In the genomic region with DNA sequence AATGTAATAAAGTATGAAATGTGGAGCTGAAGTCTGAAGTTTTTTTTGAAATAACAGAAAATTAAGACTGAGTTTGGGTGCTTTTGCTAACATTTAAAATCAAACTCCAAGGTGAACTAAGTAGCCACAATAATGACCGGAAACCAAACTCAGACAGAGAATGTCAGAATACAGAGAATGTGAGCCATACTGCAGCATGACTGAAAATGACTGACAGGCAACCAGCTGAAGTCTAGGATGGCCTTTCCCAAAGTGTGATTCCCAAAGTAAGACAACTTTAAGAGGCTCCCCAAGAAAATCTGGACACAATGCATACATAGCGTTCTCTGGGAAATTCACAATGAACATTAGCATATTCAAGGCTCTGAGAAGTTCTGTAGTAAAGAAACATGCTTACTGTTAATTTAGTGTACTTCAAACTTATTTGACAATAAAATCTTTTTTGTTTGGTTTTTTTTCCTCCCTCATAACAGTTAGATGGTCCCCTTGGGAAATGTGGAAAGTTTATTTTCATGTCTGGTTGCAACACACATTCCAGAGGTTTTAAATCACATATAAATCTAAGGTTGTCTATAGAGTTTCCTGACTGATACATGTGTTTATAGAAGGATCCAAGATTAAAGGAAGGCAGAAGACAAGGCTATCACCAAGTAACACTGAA, we compare ENCODE assay signal across 15 cellular contexts. TPM values are rescaled to one million over a fixed set of nuclear protein-coding genes. Genes with fewer than 3 reads are reported as not detected.
DNase-seq lines count a peak whose midpoint lies in the region; FAIRE-seq and TF ChIP-seq lines count a peak whose summit lies in the region.
"Had no signal": no experiment of that assay in that cellular context is flagged by ENCODE, and none has a peak within 500 bp of the region (broad histone marks: within the 10 kb centered on the region; RNA-seq: fewer than 3 reads in every experiment).

No MANE protein-coding gene starts in this region.

- H3K27me3 Mint-ChIP-seq in osteocyte (ENCODE audit: unreplicated experiment) (no peaks in the 10 kb centered on the region), neural progenitor cell (ENCODE audit: insufficient read depth, low read depth) (peaks cover 2% of the 10 kb centered on the region)

- DNase-seq in AG20443 (ENCODE audit: low spot score) (peak; percentile 29), NCI-H226 (peak; percentile 27), osteocyte (ENCODE audit: extremely low spot score, unreplicated experiment) (no peak), HT-29 (ENCODE audit: low spot score) (no peak), cortex of kidney (lab: John Stamatoyannopoulos, UW) (no peak), neural progenitor cell (ENCODE audit: low spot score) (no peak), dorsolateral prefrontal cortex (no peak)
- DNase-seq: activated CD8-positive, alpha-beta memory T cell treated with anti-CD3 and anti-CD28 coated beads for 24 hours; activated gamma-delta T cell treated with Interleukin-2 at 50 U/mL for 16 hours; NCI-H1092; OCI-M1; small intestine had no signal

- H2AFZ ChIP-seq in neural progenitor cell (replicated peaks) = no peak overlapping the region

- H3F3A ChIP-seq in neural progenitor cell (ENCODE audit: low read depth) = no peaks in the 10 kb centered on the region

- H3K4me1 Mint-ChIP-seq in osteocyte (ENCODE audit: unreplicated experiment) (peaks cover 28% of the 10 kb centered on the region), neural progenitor cell (no peaks in the 10 kb centered on the region)

- H3K27ac ChIP-seq in neural progenitor cell (no peak overlapping the region), dorsolateral prefrontal cortex (no peak overlapping the region)
- H3K27ac ChIP-seq: neutrophil had no signal

- H3K4me3 Mint-ChIP-seq in osteocyte (ENCODE audit: unreplicated experiment) (no peak overlapping the region), neural progenitor cell (no peak overlapping the region)

- H3K4me1 ChIP-seq in neural progenitor cell = peaks cover 16% of the 10 kb centered on the region

- H3K27ac Mint-ChIP-seq in osteocyte (ENCODE audit: unreplicated experiment) (peak overlapping the region; percentile 88), neural progenitor cell (no peak overlapping the region)

- intact Hi-C loops in dorsolateral prefrontal cortex (cut with DNase I) = no loop called here

- H3K27me3 ChIP-seq in neural progenitor cell (no peaks in the 10 kb centered on the region), dorsolateral prefrontal cortex (peaks cover 0 to 6% (median 0%) of the 10 kb centered on the region in 45 donors)

- no peak overlapping the region for H3K4me2 ChIP-seq in neural progenitor cell

- no peaks in the 10 kb centered on the region for H3K79me2 ChIP-seq in neural progenitor cell (ENCODE audit: low read depth)

- H3K4me3 ChIP-seq in neural progenitor cell (no peak overlapping the region), dorsolateral prefrontal cortex (no peak overlapping the region)
- H3K4me3 ChIP-seq: lung had no signal

- peaks cover 22% of the 10 kb centered on the region for H3K36me3 Mint-ChIP-seq in osteocyte (ENCODE audit: unreplicated experiment)
- no peaks in the 10 kb centered on the region for H3K36me3 Mint-ChIP-seq in neural progenitor cell

- no peaks in the 10 kb centered on the region for H3K9me3 Mint-ChIP-seq in osteocyte (ENCODE audit: unreplicated experiment)
- H3K9me3 Mint-ChIP-seq in neural progenitor cell = no peaks in the 10 kb centered on the region

- no peak overlapping the region for H3K9ac ChIP-seq in neural progenitor cell

- TF ChIP-seq CTCF in osteocyte (IDR thresholded peaks at IDR 0.05) (no peak), neural progenitor cell (IDR thresholded peaks at IDR 0.05) (no peak), dorsolateral prefrontal cortex (IDR thresholded peaks at IDR 0.05 in 54 of 56, conservative IDR thresholded peaks at IDR 0.05 in 2 of 56; ENCODE audit: low read depth in 1 of 56, partially characterized antibody in 56 of 56) (no peak)

- no peaks in the 10 kb centered on the region for H3K36me3 ChIP-seq in neural progenitor cell
- H3K36me3 ChIP-seq: neutrophil had no signal

- H4K20me1 ChIP-seq in neural progenitor cell (ENCODE audit: low read depth) = no peaks in the 10 kb centered on the region

- FAIRE-seq in endometrium (lab: Jason Lieb, UNC) = peak; percentile 80

- no peaks in the 10 kb centered on the region for H3K9me3 ChIP-seq in neural progenitor cell (ENCODE audit: low read depth)
- H3K9me3 ChIP-seq: neutrophil had no signal

RNA-seq across cellular contexts. Expression of a gene that starts 28.6 kb away (rescaled TPM):
- total RNA-seq in osteocyte (70.1 and 78.9 TPM in 2 replicates), neural progenitor cell (ENCODE audit: low replicate concordance) (0.45 and 0.90 TPM in 2 replicates), dorsolateral prefrontal cortex (10 to 100 TPM in 1 of 120 experiments, 1 to 10 TPM in 119; 2.0 to 10.6 (median 4.9) TPM)
- total RNA-seq in HT-29 (2014; rRNA removed; shearing (Covaris generic)) = 9.3 and 12.2 TPM in 2 replicates

Comparison
In these comparisons a context has a peak if more than half of its experiments do, and no peak if none do; other contexts are left out.
1. DNase-seq: peak in AG20443 (single experiment) and NCI-H226 (single experiment); none in osteocyte (single experiment), HT-29 (single experiment), cortex of kidney (single experiment), neural progenitor cell (single experiment) and dorsolateral prefrontal cortex (0 of 10).